24 cellular contexts compared by ENCODE assay signal in genomic region chr11:2796091-2796490, GRCh38.
DNase-seq lines count a peak whose midpoint lies in the region; ATAC-seq, FAIRE-seq and TF ChIP-seq lines count a peak whose summit lies in the region.
"Had no signal": no experiment of that assay in that cellular context is flagged by ENCODE, and none has a peak within 500 bp of the region (broad histone marks: within the 10 kb centered on the region; RNA-seq: fewer than 3 reads in every experiment).

No MANE protein-coding gene starts in this region.

- POLR2A ChIA-PET in H1 (lab: Charles Lee; ENCODE audit: partially characterized antibody): interaction anchor here (1.2 kb wide), 1 partner anchor 89 kb away, joined by 4 read pairs; no protein-coding TSS in a partner anchor

- H3K4me2 ChIP-seq in H1 (ENCODE audit: insufficient read depth in 1 of 2, low read depth in 2 of 2, low read length in 2 of 2): no peak overlapping the region
- H3K4me2 ChIP-seq: PC-9 had no signal

- ATAC-seq in left lung: no peak
- ATAC-seq in sciatic nerve: no peak
- ATAC-seq: activated T-cell treated with anti-CD3 and anti-CD28 coated beads, Interleukin-2, amount 50 U/mL, for 72 hours; T-helper 17 cell had no signal

- TF ChIP-seq POLR2A in H1 (IDR thresholded peaks at IDR 0.05; ENCODE audit: control extremely low read depth in 1 of 2, low read depth in 2 of 2, low read length in 2 of 2): no peak

- H3K27me3 ChIP-seq in H1 (replicated peaks in 1 of 4; ENCODE audit: control insufficient read depth in 3 of 4, extremely low read depth in 1 of 4, insufficient read depth in 3 of 4, low read length in 3 of 4) (peaks cover 0 to 31% (median 18%) of the 10 kb centered on the region in 4 experiments; a peak in 5 of 7 replicates), left lung (peaks cover 0 to 15% of the 10 kb centered on the region in 2 donors)

- H3K9ac ChIP-seq in H1 (replicated peaks in 1 of 4; ENCODE audit: extremely low read depth in 1 of 4, low read depth in 3 of 4, low read length in 3 of 4): no peak overlapping the region
- H3K9ac ChIP-seq: parathyroid adenoma had no signal

- H2AFZ ChIP-seq in H1 (ENCODE audit: low read length): no peak overlapping the region
- H2AFZ ChIP-seq: parathyroid adenoma, PC-9 had no signal

- FAIRE-seq in H1 (lab: Jason Lieb, UNC): no peak
- FAIRE-seq: bronchial epithelial cell, GM19239 had no signal

- peak; percentile 7 for DNase-seq in MV-4-11 (lab: John Stamatoyannopoulos, UW)
- DNase-seq in H1 (ENCODE audit: low read depth in 1 of 2, low spot score in 2 of 2): peak in 1 of 2 experiments; percentile 41
- peak; percentile 22 to 58 for DNase-seq in left lung
- DNase-seq in sciatic nerve (ENCODE audit: low spot score): peak; percentile 46
- no peak for DNase-seq in medulla oblongata (ENCODE audit: extremely low spot score)
- DNase-seq in NOMO-1 treated with dmso at 0.1 percent for 144 hours (lab: John Stamatoyannopoulos, UW; ENCODE audit: unreplicated experiment): no peak
- no peak for DNase-seq in NCI-H1436 (lab: John Stamatoyannopoulos, UW)
- DNase-seq: activated CD4-positive, alpha-beta memory T cell treated with anti-CD3 and anti-CD28 coated beads, Interleukin-2, amount 10 ng/mL, durations not matched to agents 7 days and 5 days; activated T-cell treated with anti-CD3 and anti-CD28 coated beads, Interleukin-2, amount 50 U/mL, for 72 hours; dermis blood vessel endothelial cell; DMS153; foreskin melanocyte; GDM1; H7; NCI-H187; NCI-H2227 treated with DMSO at 0.1 percent for 48 hours; PC-9 had no signal

- no peak overlapping the region for H2BK20ac ChIP-seq in H1 (ENCODE audit: low read length)

- TF ChIP-seq CTCF in H1 (IDR thresholded peaks at IDR 0.05; ENCODE audit: control extremely low read depth in 1 of 3, insufficient read depth in 1 of 3, low read depth in 1 of 3, low read length in 3 of 3): no peak
- no peak for TF ChIP-seq CTCF in left lung (IDR thresholded peaks at IDR 0.05)

- H3K9me3 ChIP-seq in H1 (ENCODE audit: insufficient read depth in 2 of 2, low read depth in 1 of 2, low read length in 1 of 2) (peaks cover 0 to 4% of the 10 kb centered on the region in 2 experiments; a peak in 1 of 4 replicates), left lung (no peaks in the 10 kb centered on the region)

- intact Hi-C loops in left lung (cut with DNase I): no loop called here
- intact Hi-C loops in sciatic nerve (cut with DNase I): no loop called here

- no peak overlapping the region for H2BK120ac ChIP-seq in H1 (replicated peaks; ENCODE audit: low read depth, low read length)

- no peaks in the 10 kb centered on the region for H3K79me2 ChIP-seq in H1 (ENCODE audit: control insufficient read depth in 1 of 2, insufficient read depth in 2 of 2, low read length in 2 of 2)
- H3K79me2 ChIP-seq: parathyroid adenoma had no signal

- H2BK15ac ChIP-seq in H1 (ENCODE audit: low read length): no peak overlapping the region; the same call in 1 of the 2 replicates

- CTCF ChIA-PET in H1 (lab: Charles Lee; ENCODE audit: partially characterized antibody): interaction anchor here (1.3 kb wide), 1 partner anchor 92 kb away, joined by 4 read pairs; no protein-coding TSS in a partner anchor

- H4K5ac ChIP-seq in H1 (ENCODE audit: insufficient read length, low read depth, low read length): no peak overlapping the region

- H3K27ac ChIP-seq in H1 (ENCODE audit: low read depth, low read length) (no peak overlapping the region), left lung (no peak overlapping the region)
- H3K27ac ChIP-seq: HL-60, parathyroid adenoma, PC-9, SJSA1, VCaP had no signal

- H4K8ac ChIP-seq in H1 (ENCODE audit: extremely low read depth, insufficient read depth, low read length): peak overlapping the region; percentile 66; the same call in 1 of the 2 replicates

- no peak for TF ChIP-seq RAD21 in H1 (IDR thresholded peaks at IDR 0.05 in 1 of 2, conservative IDR thresholded peaks at IDR 0.05 in 1 of 2; ENCODE audit: low read depth in 2 of 2, low read length in 2 of 2)

- no peak overlapping the region for H3K23ac ChIP-seq in H1 (ENCODE audit: insufficient read length)

- H3K14ac ChIP-seq in H1 (ENCODE audit: insufficient read length): no peak overlapping the region

- H3K36me3 ChIP-seq in H1 (ENCODE audit: control insufficient read depth in 2 of 4, insufficient read depth in 4 of 4, low read length in 3 of 4) (no peaks in the 10 kb centered on the region), left lung (no peaks in the 10 kb centered on the region)
- H3K36me3 ChIP-seq: SJSA1 had no signal

- H4K20me1 ChIP-seq in H1 (replicated peaks in 1 of 2; ENCODE audit: control insufficient read depth in 1 of 2, insufficient read depth in 2 of 2, low read length in 2 of 2): no peaks in the 10 kb centered on the region

- H2AK5ac ChIP-seq in H1 (ENCODE audit: low read depth, low read length): no peak overlapping the region

- no peak for TF ChIP-seq EP300 in H1 (IDR thresholded peaks at IDR 0.05; ENCODE audit: borderline replicate concordance in 1 of 2, low read depth in 2 of 2, low read length in 2 of 2)

- no peak overlapping the region for H3K4me3 ChIP-seq in H1 (ENCODE audit: extremely low read depth in 1 of 4, insufficient read depth in 2 of 4, low read depth in 3 of 4, low read length in 4 of 4)
- H3K4me3 ChIP-seq in left lung: no peak overlapping the region
- H3K4me3 ChIP-seq: PC-9, SJSA1 had no signal

- no peak overlapping the region for H3K4ac ChIP-seq in H1 (replicated peaks; ENCODE audit: insufficient read length, low read depth, low read length)

- peaks cover 4% of the 10 kb centered on the region; the same call in 1 of the 2 replicates for H3K23me2 ChIP-seq in H1 (ENCODE audit: low read depth, low read length)

- peak overlapping the region; percentile 54 for H4K91ac ChIP-seq in H1 (replicated peaks; ENCODE audit: insufficient read length, low read length)

- no peaks in the 10 kb centered on the region for H3K79me1 ChIP-seq in H1 (ENCODE audit: low read depth, low read length)

- H3K4me1 ChIP-seq in H1 (replicated peaks in 1 of 4; ENCODE audit: control insufficient read depth in 3 of 4, insufficient read depth in 4 of 4, low read length in 3 of 4) (peaks cover 0 to 3% (median 2%) of the 10 kb centered on the region in 4 experiments; a peak in 2 of 7 replicates), left lung (peaks cover 0 to 8% of the 10 kb centered on the region in 2 donors)
- H3K4me1 ChIP-seq: parathyroid adenoma, SJSA1 had no signal

- no peak overlapping the region for H2BK5ac ChIP-seq in H1 (ENCODE audit: low read depth, low read length)

- H3K18ac ChIP-seq in H1 (ENCODE audit: extremely low read depth, low read length): no peak overlapping the region; the same call in 1 of the 2 replicates

- WGBS in H1 (ENCODE audit: extremely low coverage in 1 of 2, insufficient coverage in 1 of 2, insufficient read length in 1 of 2, insufficient replicate concordance in 2 of 2, low coverage in 1 of 2, low lambda C conversion rate in 2 of 2, missing lambda C conversion rate in 1 of 2), 2 experiments: 98% methylated on average over 15 of the region's 15 CpGs; no CpG with 5 or more reads in 1 of the 2 experiments

- H2BK12ac ChIP-seq in H1 (ENCODE audit: low read depth, low read length): 0 out of 2 replicates have a peak overlapping the region, but pooled peaks have one; percentile 50

- H3K56ac ChIP-seq in H1 (replicated peaks; ENCODE audit: insufficient read length, low read depth, low read length): no peak overlapping the region

TF ChIP-seq in H1, 55 proteins besides CTCF, POLR2A, EP300 and RAD21:
- TF ChIP-seq USF2 (IDR thresholded peaks at IDR 0.05; ENCODE audit: low read length) (no peak), EGR1 (IDR thresholded peaks at IDR 0.05; ENCODE audit: borderline replicate concordance, low read depth, low read length) (no peak), TCF12 (IDR thresholded peaks at IDR 0.05; ENCODE audit: low read depth, low read length) (no peak), SIN3A (conservative IDR thresholded peaks at IDR 0.05 in 1 of 2, IDR thresholded peaks at IDR 0.05 in 1 of 2; ENCODE audit: low read depth in 1 of 2, low read length in 2 of 2) (no peak), TAF1 (IDR thresholded peaks at IDR 0.05; ENCODE audit: low read depth, low read length) (no peak), FOSL1 (IDR thresholded peaks at IDR 0.05; ENCODE audit: insufficient read depth, low read depth, low read length) (no peak), SRF (IDR thresholded peaks at IDR 0.05; ENCODE audit: low read depth, low read length) (no peak), MAX (IDR thresholded peaks at IDR 0.05) (no peak), GABPA (IDR thresholded peaks at IDR 0.05; ENCODE audit: borderline replicate concordance, insufficient read depth, low read length) (no peak), KDM1A (IDR thresholded peaks at IDR 0.05; ENCODE audit: borderline replicate concordance, low read length) (no peak)
TF ChIP-seq in H1: peak in this region for 0.

Comparison
In these comparisons a context has a peak if more than half of its experiments do, and no peak if none do; other contexts are left out.
1. DNase-seq: peak in MV-4-11 (single experiment), left lung (2 of 2) and sciatic nerve (single experiment); none in medulla oblongata (single experiment), NOMO-1 treated with dmso at 0.1 percent for 144 hours (single experiment) and NCI-H1436 (single experiment).